In the genomic region with DNA sequence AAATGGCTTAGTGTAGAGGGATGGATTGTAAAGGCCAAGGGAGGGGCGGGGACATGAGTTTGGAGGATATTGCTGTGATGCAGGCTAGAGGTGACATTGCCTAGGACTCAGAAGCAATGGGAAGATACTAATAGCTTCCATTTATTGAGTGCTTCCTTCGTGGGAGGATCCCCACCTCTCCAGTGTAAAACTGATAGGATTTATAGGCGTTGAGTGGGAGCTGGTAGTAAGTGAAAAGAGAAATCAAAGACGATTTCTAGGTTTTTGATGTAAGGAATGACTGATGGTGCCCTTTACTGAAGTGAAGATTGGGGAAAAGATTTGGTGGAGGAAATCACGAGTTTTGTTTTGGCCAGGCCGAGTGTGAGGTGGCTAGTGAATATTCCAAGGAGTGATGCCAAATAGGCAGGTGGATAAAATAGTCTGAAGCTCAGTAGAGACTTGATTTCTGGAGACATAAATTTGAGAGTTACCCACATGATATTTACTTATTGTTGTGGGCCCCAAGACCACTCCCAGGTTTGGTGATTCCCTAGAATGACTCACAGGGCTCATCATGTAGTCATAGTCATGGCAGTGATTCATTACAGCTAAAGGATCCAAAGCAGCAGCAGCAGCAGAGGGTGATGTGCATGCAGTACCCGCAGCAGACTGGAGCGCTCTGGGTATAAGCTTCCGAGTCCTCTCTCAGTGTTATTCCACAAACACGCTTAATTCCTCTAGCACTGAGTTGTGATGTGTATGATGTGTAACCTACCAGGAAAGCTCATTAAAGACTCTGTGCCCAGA, we compare ENCODE assay signal across 11 cellular contexts.
DNase-seq lines count a peak whose midpoint lies in the region; ATAC-seq, FAIRE-seq and TF ChIP-seq lines count a peak whose summit lies in the region.
"Had no signal": no experiment of that assay in that cellular context is flagged by ENCODE, and none has a peak within 500 bp of the region (broad histone marks: within the 10 kb centered on the region; RNA-seq: fewer than 3 reads in every experiment).

No MANE protein-coding gene starts in this region.

- FAIRE-seq in H54 (lab: Jason Lieb, UNC) = peak; percentile 91
- FAIRE-seq: GM12892 had no signal

- DNase-seq in H54 (ENCODE audit: insufficient read length, low spot score) = peak; percentile 68
- peak; percentile 44 to 53 for DNase-seq in SW 1271 (lab: John Stamatoyannopoulos, UW)
- peak; percentile 79 for DNase-seq in epithelial cell of prostate (ENCODE audit: low read depth, low spot score)
- DNase-seq in skeletal muscle cell (ENCODE audit: low read depth) = peak; percentile 49
- no peak for DNase-seq in cortex of kidney (lab: John Stamatoyannopoulos, UW)
- DNase-seq in DMS 273 (lab: John Stamatoyannopoulos, UW; ENCODE audit: unreplicated experiment) = no peak
- DNase-seq: left colon, NCI-H1436 treated with DMSO at 0.1 percent for 48 hours had no signal

- no peak for TF ChIP-seq POLR2A in H54 (IDR thresholded peaks at IDR 0.05; ENCODE audit: low read depth, low read length)

- H3K27ac ChIP-seq in epithelial cell of prostate = peak overlapping the region; percentile 42

- no peak for ATAC-seq in GM21723 (IDR thresholded peaks at IDR 0.05; ENCODE audit: unreplicated experiment)
- ATAC-seq in HG02840 (IDR thresholded peaks at IDR 0.05; ENCODE audit: low FRiP score, unreplicated experiment) = no peak
- ATAC-seq: left colon had no signal

- no peak overlapping the region for H3K4me3 ChIP-seq in skeletal muscle cell (ENCODE audit: low read depth, low read length)

Comparison
In these comparisons a context has a peak if more than half of its experiments do, and no peak if none do; other contexts are left out.
1. DNase-seq: peak in H54 (single experiment), SW 1271 (2 of 2), epithelial cell of prostate (single experiment) and skeletal muscle cell (single experiment); none in cortex of kidney (single experiment) and DMS 273 (single experiment).